Comparison of ENCODE assay signal across 1 cellular context in genomic region chr6:154814063-154814462, GRCh38.
TF ChIP-seq lines count a peak whose summit lies in the region.

No MANE protein-coding gene starts in this region.

TF ChIP-seq in HepG2, 621 proteins besides CTCF, POLR2A, EP300 and RAD21 (continued from another document):
- TF ChIP-seq FOXP4 (CRISPR knock-in tag; IDR thresholded peaks at IDR 0.05) (no peak), ZNF792 (CRISPR knock-in tag; IDR thresholded peaks at IDR 0.05) (no peak)
- TF ChIP-seq, protein P1, sequence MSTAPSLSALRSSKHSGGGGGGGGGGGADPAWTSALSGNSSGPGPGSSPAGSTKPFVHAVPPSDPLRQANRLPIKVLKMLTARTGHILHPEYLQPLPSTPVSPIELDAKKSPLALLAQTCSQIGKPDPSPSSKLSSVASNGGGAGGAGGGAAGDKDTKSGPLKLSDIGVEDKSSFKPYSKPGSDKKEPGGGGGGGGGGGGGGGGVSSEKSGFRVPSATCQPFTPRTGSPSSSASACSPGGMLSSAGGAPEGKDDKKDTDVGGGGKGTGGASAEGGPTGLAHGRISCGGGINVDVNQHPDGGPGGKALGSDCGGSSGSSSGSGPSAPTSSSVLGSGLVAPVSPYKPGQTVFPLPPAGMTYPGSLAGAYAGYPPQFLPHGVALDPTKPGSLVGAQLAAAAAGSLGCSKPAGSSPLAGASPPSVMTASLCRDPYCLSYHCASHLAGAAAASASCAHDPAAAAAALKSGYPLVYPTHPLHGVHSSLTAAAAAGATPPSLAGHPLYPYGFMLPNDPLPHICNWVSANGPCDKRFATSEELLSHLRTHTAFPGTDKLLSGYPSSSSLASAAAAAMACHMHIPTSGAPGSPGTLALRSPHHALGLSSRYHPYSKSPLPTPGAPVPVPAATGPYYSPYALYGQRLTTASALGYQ (CRISPR knock-in tag; IDR thresholded peaks at IDR 0.05), result no peak
